ENCODE assay signal across 1 cellular context in the genomic region with DNA sequence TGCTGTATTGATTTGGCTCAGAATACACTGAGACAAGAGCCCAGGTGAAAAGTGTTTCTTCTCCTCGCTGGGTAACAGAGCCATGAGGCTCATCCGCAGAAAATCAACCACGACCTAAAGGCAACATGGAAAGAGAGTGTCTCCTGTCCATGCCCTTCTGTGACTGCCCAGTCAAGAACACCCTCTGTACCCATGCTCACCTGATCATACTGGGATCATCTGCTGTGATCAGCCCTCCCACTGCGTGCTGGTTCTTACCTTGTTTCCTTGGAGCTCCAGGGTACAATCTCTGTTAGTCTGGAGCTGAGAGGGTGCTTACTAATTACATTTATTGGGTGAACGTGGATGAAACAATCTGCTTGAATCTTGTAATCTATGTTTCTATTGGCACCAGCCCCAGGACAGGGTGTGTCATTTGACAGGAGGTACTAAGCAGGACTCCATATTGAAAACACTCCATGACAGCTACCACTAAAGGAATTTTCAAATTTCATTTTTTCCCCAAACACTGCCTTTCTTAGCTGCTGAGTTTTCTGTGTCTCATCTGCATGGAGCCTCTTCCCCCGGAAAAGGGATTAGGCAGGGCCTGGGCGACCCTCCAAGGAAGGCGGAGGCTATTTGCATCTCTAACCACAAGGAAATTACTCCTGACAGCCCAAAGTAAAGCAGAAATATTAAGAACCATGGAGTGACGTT.
TF ChIP-seq lines count a peak whose summit lies in the region.

No MANE protein-coding gene starts in this region.

TF ChIP-seq in GM23338, 12 proteins besides CTCF, POLR2A, EP300 and RAD21 (continued from another document):
- TF ChIP-seq EZH2phosphoT487 (IDR thresholded peaks at IDR 0.05; ENCODE audit: unreplicated experiment) (no peak), NANOG (IDR thresholded peaks at IDR 0.05; ENCODE audit: borderline replicate concordance) (no peak), ZNF114 (CRISPR knock-in tag; IDR thresholded peaks at IDR 0.05) (no peak), POLR2AphosphoS5 (IDR thresholded peaks at IDR 0.05; ENCODE audit: low read depth) (no peak), JUNB (IDR thresholded peaks at IDR 0.05; ENCODE audit: unreplicated experiment) (no peak), ZNF331 (CRISPR knock-in tag; IDR thresholded peaks at IDR 0.05; ENCODE audit: low read depth) (no peak)
- TF ChIP-seq, protein P1, sequence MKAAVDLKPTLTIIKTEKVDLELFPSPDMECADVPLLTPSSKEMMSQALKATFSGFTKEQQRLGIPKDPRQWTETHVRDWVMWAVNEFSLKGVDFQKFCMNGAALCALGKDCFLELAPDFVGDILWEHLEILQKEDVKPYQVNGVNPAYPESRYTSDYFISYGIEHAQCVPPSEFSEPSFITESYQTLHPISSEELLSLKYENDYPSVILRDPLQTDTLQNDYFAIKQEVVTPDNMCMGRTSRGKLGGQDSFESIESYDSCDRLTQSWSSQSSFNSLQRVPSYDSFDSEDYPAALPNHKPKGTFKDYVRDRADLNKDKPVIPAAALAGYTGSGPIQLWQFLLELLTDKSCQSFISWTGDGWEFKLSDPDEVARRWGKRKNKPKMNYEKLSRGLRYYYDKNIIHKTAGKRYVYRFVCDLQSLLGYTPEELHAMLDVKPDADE (IDR thresholded peaks at IDR 0.05) = no peak
- TF ChIP-seq, protein P2, sequence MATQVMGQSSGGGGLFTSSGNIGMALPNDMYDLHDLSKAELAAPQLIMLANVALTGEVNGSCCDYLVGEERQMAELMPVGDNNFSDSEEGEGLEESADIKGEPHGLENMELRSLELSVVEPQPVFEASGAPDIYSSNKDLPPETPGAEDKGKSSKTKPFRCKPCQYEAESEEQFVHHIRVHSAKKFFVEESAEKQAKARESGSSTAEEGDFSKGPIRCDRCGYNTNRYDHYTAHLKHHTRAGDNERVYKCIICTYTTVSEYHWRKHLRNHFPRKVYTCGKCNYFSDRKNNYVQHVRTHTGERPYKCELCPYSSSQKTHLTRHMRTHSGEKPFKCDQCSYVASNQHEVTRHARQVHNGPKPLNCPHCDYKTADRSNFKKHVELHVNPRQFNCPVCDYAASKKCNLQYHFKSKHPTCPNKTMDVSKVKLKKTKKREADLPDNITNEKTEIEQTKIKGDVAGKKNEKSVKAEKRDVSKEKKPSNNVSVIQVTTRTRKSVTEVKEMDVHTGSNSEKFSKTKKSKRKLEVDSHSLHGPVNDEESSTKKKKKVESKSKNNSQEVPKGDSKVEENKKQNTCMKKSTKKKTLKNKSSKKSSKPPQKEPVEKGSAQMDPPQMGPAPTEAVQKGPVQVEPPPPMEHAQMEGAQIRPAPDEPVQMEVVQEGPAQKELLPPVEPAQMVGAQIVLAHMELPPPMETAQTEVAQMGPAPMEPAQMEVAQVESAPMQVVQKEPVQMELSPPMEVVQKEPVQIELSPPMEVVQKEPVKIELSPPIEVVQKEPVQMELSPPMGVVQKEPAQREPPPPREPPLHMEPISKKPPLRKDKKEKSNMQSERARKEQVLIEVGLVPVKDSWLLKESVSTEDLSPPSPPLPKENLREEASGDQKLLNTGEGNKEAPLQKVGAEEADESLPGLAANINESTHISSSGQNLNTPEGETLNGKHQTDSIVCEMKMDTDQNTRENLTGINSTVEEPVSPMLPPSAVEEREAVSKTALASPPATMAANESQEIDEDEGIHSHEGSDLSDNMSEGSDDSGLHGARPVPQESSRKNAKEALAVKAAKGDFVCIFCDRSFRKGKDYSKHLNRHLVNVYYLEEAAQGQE (IDR thresholded peaks at IDR 0.05; ENCODE audit: unreplicated experiment) = no peak
- TF ChIP-seq, protein P3, sequence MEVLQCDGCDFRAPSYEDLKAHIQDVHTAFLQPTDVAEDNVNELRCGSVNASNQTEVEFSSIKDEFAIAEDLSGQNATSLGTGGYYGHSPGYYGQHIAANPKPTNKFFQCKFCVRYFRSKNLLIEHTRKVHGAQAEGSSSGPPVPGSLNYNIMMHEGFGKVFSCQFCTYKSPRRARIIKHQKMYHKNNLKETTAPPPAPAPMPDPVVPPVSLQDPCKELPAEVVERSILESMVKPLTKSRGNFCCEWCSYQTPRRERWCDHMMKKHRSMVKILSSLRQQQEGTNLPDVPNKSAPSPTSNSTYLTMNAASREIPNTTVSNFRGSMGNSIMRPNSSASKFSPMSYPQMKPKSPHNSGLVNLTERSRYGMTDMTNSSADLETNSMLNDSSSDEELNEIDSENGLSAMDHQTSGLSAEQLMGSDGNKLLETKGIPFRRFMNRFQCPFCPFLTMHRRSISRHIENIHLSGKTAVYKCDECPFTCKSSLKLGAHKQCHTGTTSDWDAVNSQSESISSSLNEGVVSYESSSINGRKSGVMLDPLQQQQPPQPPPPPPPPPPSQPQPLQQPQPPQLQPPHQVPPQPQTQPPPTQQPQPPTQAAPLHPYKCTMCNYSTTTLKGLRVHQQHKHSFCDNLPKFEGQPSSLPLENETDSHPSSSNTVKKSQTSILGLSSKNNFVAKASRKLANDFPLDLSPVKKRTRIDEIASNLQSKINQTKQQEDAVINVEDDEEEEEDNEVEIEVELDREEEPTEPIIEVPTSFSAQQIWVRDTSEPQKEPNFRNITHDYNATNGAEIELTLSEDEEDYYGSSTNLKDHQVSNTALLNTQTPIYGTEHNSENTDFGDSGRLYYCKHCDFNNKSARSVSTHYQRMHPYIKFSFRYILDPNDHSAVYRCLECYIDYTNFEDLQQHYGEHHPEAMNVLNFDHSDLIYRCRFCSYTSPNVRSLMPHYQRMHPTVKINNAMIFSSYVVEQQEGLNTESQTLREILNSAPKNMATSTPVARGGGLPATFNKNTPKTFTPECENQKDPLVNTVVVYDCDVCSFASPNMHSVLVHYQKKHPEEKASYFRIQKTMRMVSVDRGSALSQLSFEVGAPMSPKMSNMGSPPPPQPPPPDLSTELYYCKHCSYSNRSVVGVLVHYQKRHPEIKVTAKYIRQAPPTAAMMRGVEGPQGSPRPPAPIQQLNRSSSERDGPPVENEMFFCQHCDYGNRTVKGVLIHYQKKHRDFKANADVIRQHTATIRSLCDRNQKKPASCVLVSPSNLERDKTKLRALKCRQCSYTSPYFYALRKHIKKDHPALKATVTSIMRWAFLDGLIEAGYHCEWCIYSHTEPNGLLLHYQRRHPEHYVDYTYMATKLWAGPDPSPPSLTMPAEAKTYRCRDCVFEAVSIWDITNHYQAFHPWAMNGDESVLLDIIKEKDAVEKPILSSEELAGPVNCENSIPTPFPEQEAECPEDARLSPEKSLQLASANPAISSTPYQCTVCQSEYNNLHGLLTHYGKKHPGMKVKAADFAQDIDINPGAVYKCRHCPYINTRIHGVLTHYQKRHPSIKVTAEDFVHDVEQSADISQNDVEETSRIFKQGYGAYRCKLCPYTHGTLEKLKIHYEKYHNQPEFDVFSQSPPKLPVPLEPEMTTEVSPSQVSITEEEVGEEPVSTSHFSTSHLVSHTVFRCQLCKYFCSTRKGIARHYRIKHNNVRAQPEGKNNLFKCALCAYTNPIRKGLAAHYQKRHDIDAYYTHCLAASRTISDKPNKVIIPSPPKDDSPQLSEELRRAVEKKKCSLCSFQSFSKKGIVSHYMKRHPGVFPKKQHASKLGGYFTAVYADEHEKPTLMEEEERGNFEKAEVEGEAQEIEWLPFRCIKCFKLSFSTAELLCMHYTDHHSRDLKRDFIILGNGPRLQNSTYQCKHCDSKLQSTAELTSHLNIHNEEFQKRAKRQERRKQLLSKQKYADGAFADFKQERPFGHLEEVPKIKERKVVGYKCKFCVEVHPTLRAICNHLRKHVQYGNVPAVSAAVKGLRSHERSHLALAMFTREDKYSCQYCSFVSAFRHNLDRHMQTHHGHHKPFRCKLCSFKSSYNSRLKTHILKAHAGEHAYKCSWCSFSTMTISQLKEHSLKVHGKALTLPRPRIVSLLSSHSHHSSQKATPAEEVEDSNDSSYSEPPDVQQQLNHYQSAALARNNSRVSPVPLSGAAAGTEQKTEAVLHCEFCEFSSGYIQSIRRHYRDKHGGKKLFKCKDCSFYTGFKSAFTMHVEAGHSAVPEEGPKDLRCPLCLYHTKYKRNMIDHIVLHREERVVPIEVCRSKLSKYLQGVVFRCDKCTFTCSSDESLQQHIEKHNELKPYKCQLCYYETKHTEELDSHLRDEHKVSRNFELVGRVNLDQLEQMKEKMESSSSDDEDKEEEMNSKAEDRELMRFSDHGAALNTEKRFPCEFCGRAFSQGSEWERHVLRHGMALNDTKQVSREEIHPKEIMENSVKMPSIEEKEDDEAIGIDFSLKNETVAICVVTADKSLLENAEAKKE (CRISPR knock-in tag; IDR thresholded peaks at IDR 0.05) = no peak
